In genomic region chr3:57974796-57975388, GRCh38 we compare ENCODE assay signal across 12 cellular contexts. TPM values are rescaled to one million over a fixed set of nuclear protein-coding genes. Genes with fewer than 3 reads are reported as not detected.
A peak's percentile ranks its signal among the peaks of the same experiment; 100 is the strongest.
DNase-seq lines count a peak whose midpoint lies in the region; ATAC-seq and TF ChIP-seq lines count a peak whose summit lies in the region.
"Had no signal": no experiment of that assay in that cellular context is flagged by ENCODE, and none has a peak within 500 bp of the region (broad histone marks: within the 10 kb centered on the region; RNA-seq: fewer than 3 reads in every experiment).

No MANE protein-coding gene starts in this region.

- H3K27ac ChIP-seq in CD4-positive, alpha-beta memory T cell (ENCODE audit: low read depth, low read length) = no peak overlapping the region

- no TSS peak for BruUV-seq in Calu3 (replicated peaks; lab: Mats Ljungman, UMichigan)

- H3K36me3 Mint-ChIP-seq in Calu3 (ENCODE audit: insufficient read depth, unreplicated experiment) = peaks cover 20% of the 10 kb centered on the region
- H3K36me3 Mint-ChIP-seq in osteocyte (ENCODE audit: unreplicated experiment) = no peaks in the 10 kb centered on the region
- no peaks in the 10 kb centered on the region for H3K36me3 Mint-ChIP-seq in activated naive CD4-positive, alpha-beta T cell treated with anti-CD3 and anti-CD28 coated beads, Interleukin-2, amount 10 ng/mL, durations not matched to agents 7 days and 5 days
- H3K36me3 Mint-ChIP-seq in CD4-positive, alpha-beta memory T cell = no peaks in the 10 kb centered on the region
- H3K36me3 Mint-ChIP-seq: memory B cell; stimulated activated memory B cell treated with anti-CD40 and anti-IgM and Interleukin-4, amounts not matched to agents 10 μg/mL and 1 μg/mL and 100 μg/mL, for 72 hours had no signal

- peak overlapping the region; percentile 78 for H3K27ac Mint-ChIP-seq in Calu3 (ENCODE audit: unreplicated experiment)
- H3K27ac Mint-ChIP-seq in osteocyte (ENCODE audit: unreplicated experiment) = peak overlapping the region; percentile 42
- no peak overlapping the region for H3K27ac Mint-ChIP-seq in activated naive CD4-positive, alpha-beta T cell treated with anti-CD3 and anti-CD28 coated beads, Interleukin-2, amount 10 ng/mL, durations not matched to agents 7 days and 5 days
- H3K27ac Mint-ChIP-seq in CD4-positive, alpha-beta memory T cell = no peak overlapping the region
- H3K27ac Mint-ChIP-seq: memory B cell; stimulated activated memory B cell treated with anti-CD40 and anti-IgM and Interleukin-4, amounts not matched to agents 10 μg/mL and 1 μg/mL and 100 μg/mL, for 72 hours had no signal

- H3K4me3 ChIP-seq in fibroblast of pulmonary artery (replicated peaks; ENCODE audit: low read depth, low read length) = no peak overlapping the region
- no peak overlapping the region for H3K4me3 ChIP-seq in CD4-positive, alpha-beta memory T cell (ENCODE audit: low read length in 2 of 2)
- H3K4me3 ChIP-seq: GM12878 had no signal

- H3K9me3 Mint-ChIP-seq in Calu3 (ENCODE audit: low read depth, unreplicated experiment) (no peaks in the 10 kb centered on the region), osteocyte (ENCODE audit: unreplicated experiment) (no peaks in the 10 kb centered on the region)
- no peaks in the 10 kb centered on the region for H3K9me3 Mint-ChIP-seq in activated naive CD4-positive, alpha-beta T cell treated with anti-CD3 and anti-CD28 coated beads, Interleukin-2, amount 10 ng/mL, durations not matched to agents 7 days and 5 days
- H3K9me3 Mint-ChIP-seq in CD4-positive, alpha-beta memory T cell = no peaks in the 10 kb centered on the region
- H3K9me3 Mint-ChIP-seq: memory B cell; stimulated activated memory B cell treated with anti-CD40 and anti-IgM and Interleukin-4, amounts not matched to agents 10 μg/mL and 1 μg/mL and 100 μg/mL, for 72 hours had no signal

- no peak for ATAC-seq in GM18511 (IDR thresholded peaks at IDR 0.05; ENCODE audit: unreplicated experiment)
- ATAC-seq: GM12878; stimulated activated memory B cell treated with anti-CD40 and anti-IgM and Interleukin-4, amounts not matched to agents 10 μg/mL and 1 μg/mL and 100 μg/mL, for 72 hours had no signal

- H3K4me1 Mint-ChIP-seq in Calu3 (ENCODE audit: low read depth, unreplicated experiment) (peaks cover 48% of the 10 kb centered on the region), osteocyte (ENCODE audit: unreplicated experiment) (peaks cover 30% of the 10 kb centered on the region)
- H3K4me1 Mint-ChIP-seq in activated naive CD4-positive, alpha-beta T cell treated with anti-CD3 and anti-CD28 coated beads, Interleukin-2, amount 10 ng/mL, durations not matched to agents 7 days and 5 days = peaks cover 6% of the 10 kb centered on the region
- peaks cover 0 to 6% (median 0%) of the 10 kb centered on the region in 4 donors for H3K4me1 Mint-ChIP-seq in CD4-positive, alpha-beta memory T cell

- H3K27me3 Mint-ChIP-seq in Calu3 (ENCODE audit: unreplicated experiment) (no peaks in the 10 kb centered on the region), osteocyte (ENCODE audit: unreplicated experiment) (no peaks in the 10 kb centered on the region)
- peaks cover 10% of the 10 kb centered on the region for H3K27me3 Mint-ChIP-seq in activated naive CD4-positive, alpha-beta T cell treated with anti-CD3 and anti-CD28 coated beads, Interleukin-2, amount 10 ng/mL, durations not matched to agents 7 days and 5 days
- no peaks in the 10 kb centered on the region for H3K27me3 Mint-ChIP-seq in CD4-positive, alpha-beta memory T cell
- H3K27me3 Mint-ChIP-seq: memory B cell; stimulated activated memory B cell treated with anti-CD40 and anti-IgM and Interleukin-4, amounts not matched to agents 10 μg/mL and 1 μg/mL and 100 μg/mL, for 72 hours had no signal

- no peak for DNase-seq in Calu3
- DNase-seq in RPMI7951 (ENCODE audit: low read depth) = peak; percentile 99
- DNase-seq in fibroblast of pulmonary artery (ENCODE audit: low read depth) = peak; percentile 93
- DNase-seq in osteocyte (ENCODE audit: extremely low spot score, unreplicated experiment) = no peak
- no peak for DNase-seq in activated naive CD4-positive, alpha-beta T cell treated with anti-CD3 and anti-CD28 coated beads, Interleukin-2, amount 10 ng/mL, durations not matched to agents 7 days and 5 days
- DNase-seq in activated CD8-positive, alpha-beta memory T cell treated with anti-CD3 and anti-CD28 coated beads for 24 hours = no peak
- DNase-seq in CD4-positive, alpha-beta memory T cell = no peak
- DNase-seq: activated naive CD4-positive, alpha-beta T cell treated with Interleukin-2 at 50 U/mL for 16 hours had no signal

- CTCF ChIA-PET in Calu3 (lab: Charles Lee) = interaction anchor here (1.0 kb wide), 1 partner anchor 9 kb away, joined by 5 read pairs; no protein-coding TSS in a partner anchor
- CTCF ChIA-PET in activated naive CD4-positive, alpha-beta T cell treated with anti-CD3 and anti-CD28 coated beads, Interleukin-2, amount 10 ng/mL, durations not matched to agents 7 days and 5 days (lab: Charles Lee) = interaction anchor here (1.0 to 1.6 kb wide), 2 partner anchors 12 to 13 kb away, joined by 3 to 5 read pairs; no protein-coding TSS in a partner anchor
- CTCF ChIA-PET in CD4-positive, alpha-beta memory T cell (lab: Charles Lee; ENCODE audit: partially characterized antibody) = no interaction called here

- no peaks in the 10 kb centered on the region for H3K27me3 ChIP-seq in CD4-positive, alpha-beta memory T cell (ENCODE audit: insufficient read depth, low read length)

- H3K36me3 ChIP-seq in CD4-positive, alpha-beta memory T cell (ENCODE audit: insufficient read depth, low read length) = no peaks in the 10 kb centered on the region

- no peaks in the 10 kb centered on the region for H3K9me3 ChIP-seq in CD4-positive, alpha-beta memory T cell (ENCODE audit: control insufficient read depth in 1 of 2, low read length in 2 of 2)

- POLR2A ChIA-PET in CD4-positive, alpha-beta memory T cell (lab: Charles Lee; ENCODE audit: partially characterized antibody) = no interaction called here

- H3K4me1 ChIP-seq in CD4-positive, alpha-beta memory T cell (ENCODE audit: insufficient read depth, low read length) = no peaks in the 10 kb centered on the region

- TF ChIP-seq CTCF in Calu3 (IDR thresholded peaks at IDR 0.05; ENCODE audit: unreplicated experiment) = no peak
- TF ChIP-seq CTCF in fibroblast of pulmonary artery (IDR thresholded peaks at IDR 0.05; ENCODE audit: low read length, missing control alignments) = no peak
- no peak for TF ChIP-seq CTCF in osteocyte (IDR thresholded peaks at IDR 0.05)

- H3K4me3 Mint-ChIP-seq in Calu3 (ENCODE audit: low read depth, unreplicated experiment) = peak overlapping the region; percentile 11
- no peak overlapping the region for H3K4me3 Mint-ChIP-seq in osteocyte (ENCODE audit: unreplicated experiment)
- H3K4me3 Mint-ChIP-seq in activated naive CD4-positive, alpha-beta T cell treated with anti-CD3 and anti-CD28 coated beads, Interleukin-2, amount 10 ng/mL, durations not matched to agents 7 days and 5 days = no peak overlapping the region
- no peak overlapping the region for H3K4me3 Mint-ChIP-seq in CD4-positive, alpha-beta memory T cell
- H3K4me3 Mint-ChIP-seq: memory B cell; stimulated activated memory B cell treated with anti-CD40 and anti-IgM and Interleukin-4, amounts not matched to agents 10 μg/mL and 1 μg/mL and 100 μg/mL, for 72 hours had no signal

- intact Hi-C loops in Calu3 (cut with micrococcal nuclease; ENCODE audit: unreplicated experiment) = no loop called here
- intact Hi-C loops in CD4-positive, alpha-beta memory T cell (cut with micrococcal nuclease) = no loop called here

RNA-seq across cellular contexts. Expression of gene FLNB, which starts 33.3 kb away (rescaled TPM):
- total RNA-seq in Calu3 (2022) (136 and 147 TPM in 2 replicates), osteocyte (72.9 and 77.9 TPM in 2 replicates)
- 104 TPM in 2 replicates for total RNA-seq in RPMI7951 (2014; rRNA removed; shearing (Covaris generic))
- 10 to 100 TPM; 22.5 to 28.5 TPM for total RNA-seq in CD4-positive, alpha-beta memory T cell
- 10 to 100 TPM in 1 of 2 donors, 1 to 10 TPM in 1; 3.9 to 14.6 TPM for polyA plus RNA-seq in CD4-positive, alpha-beta memory T cell

Comparison
In these comparisons a context has a peak if more than half of its experiments do, and no peak if none do; other contexts are left out.
1. DNase-seq: peak in RPMI7951 (single experiment) and fibroblast of pulmonary artery (single experiment); none in Calu3 (single experiment), osteocyte (single experiment), activated naive CD4-positive, alpha-beta T cell treated with anti-CD3 and anti-CD28 coated beads, Interleukin-2, amount 10 ng/mL, durations not matched to agents 7 days and 5 days (single experiment), activated CD8-positive, alpha-beta memory T cell treated with anti-CD3 and anti-CD28 coated beads for 24 hours (single experiment) and CD4-positive, alpha-beta memory T cell (0 of 5).
2. H3K27ac Mint-ChIP-seq: peak in Calu3 (single experiment) and osteocyte (single experiment); none in activated naive CD4-positive, alpha-beta T cell treated with anti-CD3 and anti-CD28 coated beads, Interleukin-2, amount 10 ng/mL, durations not matched to agents 7 days and 5 days (single experiment) and CD4-positive, alpha-beta memory T cell (0 of 7).